27 cellular contexts compared by ENCODE assay signal in the genomic region with DNA sequence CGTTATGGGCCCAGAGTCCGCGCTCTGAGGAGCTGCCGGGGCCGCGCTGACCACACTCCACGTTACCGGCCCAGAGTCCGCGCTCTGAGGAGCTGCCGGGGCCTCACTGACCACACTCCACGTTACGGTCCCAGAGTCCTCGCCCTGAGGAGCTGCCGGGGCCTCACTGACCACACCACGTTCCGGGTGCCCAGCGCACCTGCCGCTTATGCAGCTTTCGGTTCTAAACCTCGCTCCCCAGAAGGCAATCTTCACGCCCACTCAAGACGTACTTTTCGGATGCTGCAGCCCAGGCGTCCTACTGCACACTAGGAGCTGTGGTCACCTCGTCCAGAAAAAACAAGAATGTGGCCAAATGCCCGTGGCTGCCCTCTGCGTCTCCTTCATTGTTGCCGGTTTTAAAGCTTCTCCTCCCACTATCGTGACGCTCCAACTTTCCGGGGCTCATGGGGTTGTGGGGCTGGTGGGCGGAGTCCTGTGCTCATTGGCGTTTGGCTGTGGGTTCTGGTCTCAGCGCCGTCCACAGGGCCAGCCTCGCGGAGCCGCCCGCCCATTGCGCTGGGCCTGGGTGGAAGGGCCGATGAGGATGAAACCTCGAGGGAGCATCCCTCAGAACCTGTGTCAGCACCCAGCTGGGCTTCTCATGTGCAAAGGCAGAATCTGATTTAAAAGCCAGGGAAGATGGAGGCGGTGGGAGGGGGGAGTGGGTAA. TPM values are rescaled to one million over a fixed set of nuclear protein-coding genes. Genes with fewer than 3 reads are reported as not detected.
"Had no signal": no experiment of that assay in that cellular context is flagged by ENCODE, and none has a peak within 500 bp of the region (broad histone marks: within the 10 kb centered on the region; RNA-seq: fewer than 3 reads in every experiment).

No MANE protein-coding gene starts in this region.

- H3K4me3 ChIP-seq: colonic mucosa, esophagus squamous epithelium, heart right ventricle, left ventricle myocardium inferior, lower lobe of right lung, prostate gland, right atrium auricular region, suprapubic skin had no signal

- H3K27ac ChIP-seq: colonic mucosa, esophagus squamous epithelium, heart right ventricle, left ventricle myocardium inferior, lower lobe of right lung, neutrophil, parathyroid adenoma, prostate gland, right atrium auricular region, suprapubic skin had no signal

- H3K36me3 ChIP-seq: colonic mucosa, esophagus squamous epithelium, heart right ventricle, left ventricle myocardium inferior, lower lobe of right lung, neutrophil, prostate gland, right atrium auricular region, suprapubic skin had no signal

- H3K9me3 ChIP-seq: colonic mucosa, esophagus squamous epithelium, lower lobe of right lung, neutrophil, prostate gland, suprapubic skin had no signal

- ATAC-seq: effector memory CD8-positive, alpha-beta T cell; heart right ventricle; left colon; lower lobe of right lung; natural killer cell; sciatic nerve; stimulated activated memory B cell treated with anti-CD40 and anti-IgM and Interleukin-4, amounts not matched to agents 10 μg/mL and 1 μg/mL and 100 μg/mL, for 72 hours; stimulated activated naive CD8-positive, alpha-beta T cell treated with anti-CD3 and anti-CD28 coated beads, Interleukin-15, amount 100 ng/mL, for 72 hours had no signal

- DNase-seq: central memory CD4-positive, alpha-beta T cell; colonic mucosa; dermis blood vessel endothelial cell; effector memory CD8-positive, alpha-beta T cell; erythroblast; esophagus squamous epithelium; foreskin melanocyte; glutamatergic neuron; heart right ventricle; hippocampal formation; islet precursor cell; kidney glomerular epithelial cell; left colon; left ventricle myocardium inferior; lower lobe of right lung; natural killer cell; stimulated activated CD4-positive, alpha-beta T cell treated with anti-CD3 and anti-CD28 coated beads, Interleukin-4, amount 100 ng/mL, for 4 hours; stimulated activated naive CD8-positive, alpha-beta T cell treated with anti-CD3 and anti-CD28 coated beads, Interleukin-15, amount 100 ng/mL, for 72 hours; trophoblast cell had no signal

- H3K4me1 ChIP-seq: colonic mucosa, esophagus squamous epithelium, heart right ventricle, left ventricle myocardium inferior, lower lobe of right lung, parathyroid adenoma, prostate gland, right atrium auricular region, suprapubic skin had no signal

- H3K27me3 ChIP-seq: colonic mucosa, neutrophil, right atrium auricular region, suprapubic skin had no signal

RNA-seq across cellular contexts. Expression of a gene that starts 11.9 kb away (rescaled TPM):
- total RNA-seq: left colon, left ventricle myocardium inferior, natural killer cell, right atrium auricular region, suprapubic skin had no signal
- polyA plus RNA-seq: neural cell had no signal
